Comparison of ENCODE assay signal across 1 cellular context in genomic region chr22:47088480-47089145, GRCh38.
TF ChIP-seq lines count a peak whose summit lies in the region.

No MANE protein-coding gene starts in this region.

TF ChIP-seq in WTC11, 78 proteins besides CTCF, POLR2A, EP300 and RAD21 (continued from another document):
- no peak for TF ChIP-seq AFF4 (CRISPR knock-in tag; IDR thresholded peaks at IDR 0.05; ENCODE audit: borderline replicate concordance)
- TF ChIP-seq ZBTB43 (CRISPR knock-in tag; IDR thresholded peaks at IDR 0.05): no peak
- no peak for TF ChIP-seq KAT7 (CRISPR knock-in tag; IDR thresholded peaks at IDR 0.05; ENCODE audit: borderline replicate concordance)
- no peak for TF ChIP-seq ELF4 (CRISPR knock-in tag; IDR thresholded peaks at IDR 0.05; ENCODE audit: low read depth)
- TF ChIP-seq FOXJ3 (CRISPR knock-in tag; IDR thresholded peaks at IDR 0.05; ENCODE audit: borderline replicate concordance): no peak
- no peak for TF ChIP-seq MLX (CRISPR knock-in tag; IDR thresholded peaks at IDR 0.05)
- no peak for TF ChIP-seq MAX (CRISPR knock-in tag; IDR thresholded peaks at IDR 0.05)
- TF ChIP-seq ATF3 (CRISPR knock-in tag; conservative IDR thresholded peaks at IDR 0.05): no peak
- TF ChIP-seq ERG (CRISPR knock-in tag; IDR thresholded peaks at IDR 0.05): no peak
- TF ChIP-seq FOXP1 (CRISPR knock-in tag; IDR thresholded peaks at IDR 0.05; ENCODE audit: borderline replicate concordance): no peak
- TF ChIP-seq AR (CRISPR knock-in tag; IDR thresholded peaks at IDR 0.05): no peak
- no peak for TF ChIP-seq TP53 (CRISPR knock-in tag; IDR thresholded peaks at IDR 0.05)
- TF ChIP-seq SOX15 (CRISPR knock-in tag; IDR thresholded peaks at IDR 0.05): no peak
- no peak for TF ChIP-seq GABPB1 (CRISPR knock-in tag; IDR thresholded peaks at IDR 0.05)
